Comparison of ENCODE assay signal across 1 cellular context in genomic region chr14:24067133-24068082, GRCh38.
TF ChIP-seq lines count a peak whose summit lies in the region.

No MANE protein-coding gene starts in this region.

TF ChIP-seq in HepG2, 621 proteins besides CTCF, POLR2A, EP300 and RAD21 (continued from another document and continues in another):
- TF ChIP-seq NFAT5 (CRISPR knock-in tag; IDR thresholded peaks at IDR 0.05) (no peak), FOSL2 (CRISPR knock-in tag; IDR thresholded peaks at IDR 0.05) (no peak), ZNF577 (CRISPR knock-in tag; IDR thresholded peaks at IDR 0.05; ENCODE audit: borderline replicate concordance, low read depth) (no peak), YEATS4 (CRISPR knock-in tag; IDR thresholded peaks at IDR 0.05; ENCODE audit: borderline replicate concordance) (no peak; the same call in 1 of the 2 replicates), IRF2 (CRISPR knock-in tag; IDR thresholded peaks at IDR 0.05) (peak; percentile 50; the same call in 1 of the 2 replicates), FOXP4 (CRISPR knock-in tag; IDR thresholded peaks at IDR 0.05) (no peak), ZNF672 (CRISPR knock-in tag; IDR thresholded peaks at IDR 0.05) (no peak), ZNF549 (CRISPR knock-in tag; IDR thresholded peaks at IDR 0.05) (no peak), AFF4 (CRISPR knock-in tag; IDR thresholded peaks at IDR 0.05) (no peak), ZNF678 (CRISPR knock-in tag; IDR thresholded peaks at IDR 0.05) (no peak), ZBTB25 (CRISPR knock-in tag; IDR thresholded peaks at IDR 0.05) (no peak), EZH2 (conservative IDR thresholded peaks at IDR 0.05; ENCODE audit: low read depth, low read length) (no peak), ZNF746 (CRISPR knock-in tag; IDR thresholded peaks at IDR 0.05) (peak; percentile 72; the same call in 1 of the 2 replicates), ZSCAN29 (CRISPR knock-in tag; conservative IDR thresholded peaks at IDR 0.05) (no peak), ZNF773 (CRISPR knock-in tag; IDR thresholded peaks at IDR 0.05; ENCODE audit: borderline replicate concordance) (no peak), ZNF333 (CRISPR knock-in tag; IDR thresholded peaks at IDR 0.05; ENCODE audit: borderline replicate concordance) (peak; percentile 32; the same call in 1 of the 2 replicates), HOMEZ (CRISPR knock-in tag; IDR thresholded peaks at IDR 0.05; ENCODE audit: low read depth) (peak; percentile 44; the same call in 1 of the 2 replicates), USF2 (IDR thresholded peaks at IDR 0.05; ENCODE audit: low read depth, low read length) (no peak), USF2 (CRISPR knock-in tag; IDR thresholded peaks at IDR 0.05; ENCODE audit: borderline replicate concordance) (no peak), CBX5 (CRISPR knock-in tag; IDR thresholded peaks at IDR 0.05; ENCODE audit: borderline replicate concordance) (no peak), XRCC5 (optimal IDR thresholded peaks at IDR 0.05; ENCODE audit: low read length) (no peak), ZNF138 (CRISPR knock-in tag; IDR thresholded peaks at IDR 0.05; ENCODE audit: low read depth) (no peak), SMAD3 (CRISPR knock-in tag; IDR thresholded peaks at IDR 0.05) (no peak), ATF2 (CRISPR knock-in tag; IDR thresholded peaks at IDR 0.05) (no peak), MAFK (conservative IDR thresholded peaks at IDR 0.05 in 1 of 2, IDR thresholded peaks at IDR 0.05 in 1 of 2; ENCODE audit: low read length in 2 of 2) (0 out of 4 replicates have a peak, but pooled peaks of 1 of the 2 experiments have one; percentile 8), ZFP90 (CRISPR knock-in tag; IDR thresholded peaks at IDR 0.05; ENCODE audit: borderline replicate concordance) (no peak), TEAD2 (CRISPR knock-in tag; IDR thresholded peaks at IDR 0.05) (no peak), ZFYVE20 (CRISPR knock-in tag; IDR thresholded peaks at IDR 0.05; ENCODE audit: borderline replicate concordance, low read depth) (no peak), ATAD3A (CRISPR knock-in tag; IDR thresholded peaks at IDR 0.05) (no peak), BHLHE40 (IDR thresholded peaks at IDR 0.05; ENCODE audit: low read length) (no peak), SRY (CRISPR knock-in tag; IDR thresholded peaks at IDR 0.05) (no peak), IRX3 (CRISPR knock-in tag; IDR thresholded peaks at IDR 0.05; ENCODE audit: borderline replicate concordance, low read depth) (no peak), ZNF691 (CRISPR knock-in tag; IDR thresholded peaks at IDR 0.05; ENCODE audit: borderline replicate concordance, low read depth) (no peak), ZNF350 (CRISPR knock-in tag; IDR thresholded peaks at IDR 0.05; ENCODE audit: borderline replicate concordance, low read depth) (0 out of 2 replicates have a peak, but pooled peaks have one; percentile 12), ZNF225 (CRISPR knock-in tag; IDR thresholded peaks at IDR 0.05) (0 out of 2 replicates have a peak, but pooled peaks have one; percentile 53), TRIM22 (IDR thresholded peaks at IDR 0.05) (no peak), POLR2G (IDR thresholded peaks at IDR 0.05; ENCODE audit: low read depth, low read length) (no peak), NCOA2 (CRISPR knock-in tag; IDR thresholded peaks at IDR 0.05) (0 out of 2 replicates have a peak, but pooled peaks have one; percentile 18), ZNF607 (CRISPR knock-in tag; IDR thresholded peaks at IDR 0.05; ENCODE audit: borderline replicate concordance) (no peak), HNRNPUL1 (IDR thresholded peaks at IDR 0.05; ENCODE audit: low read depth, low read length) (no peak), FOXA1 (IDR thresholded peaks at IDR 0.05) (no peak), FOXA1 (CRISPR knock-in tag; IDR thresholded peaks at IDR 0.05) (peak; percentile 89), GFI1 (CRISPR knock-in tag; IDR thresholded peaks at IDR 0.05; ENCODE audit: borderline replicate concordance) (no peak), JUNB (CRISPR knock-in tag; IDR thresholded peaks at IDR 0.05; ENCODE audit: borderline replicate concordance) (no peak), THYN1 (CRISPR knock-in tag; IDR thresholded peaks at IDR 0.05; ENCODE audit: borderline replicate concordance, low read depth) (no peak)
